ENCODE assay signal across 1 cellular context in genomic region chr15:67542462-67543347, GRCh38.
TF ChIP-seq lines count a peak whose summit lies in the region.

TSS of gene MAP2K5 (plus strand) at chr15:67542703. CDS start at chr15:67543336, 633 bp downstream.

TF ChIP-seq in HepG2, 621 proteins besides CTCF, POLR2A, EP300 and RAD21 (continued from another document and continues in another):
- TF ChIP-seq CHCHD3 (CRISPR knock-in tag; IDR thresholded peaks at IDR 0.05) (peak; percentile 61; the same call in 1 of the 2 replicates), FOSL2 (CRISPR knock-in tag; IDR thresholded peaks at IDR 0.05) (no peak), ARID4A (CRISPR knock-in tag; IDR thresholded peaks at IDR 0.05; ENCODE audit: borderline replicate concordance) (peak; percentile 82; the same call in 1 of the 2 replicates), CC2D1A (CRISPR knock-in tag; IDR thresholded peaks at IDR 0.05) (no peak), ZNF879 (CRISPR knock-in tag; IDR thresholded peaks at IDR 0.05) (0 out of 2 replicates have a peak, but pooled peaks have one; percentile 62), GPBP1L1 (CRISPR knock-in tag; IDR thresholded peaks at IDR 0.05) (no peak), ZNF543 (CRISPR knock-in tag; IDR thresholded peaks at IDR 0.05) (no peak), ZC3H4 (CRISPR knock-in tag; IDR thresholded peaks at IDR 0.05; ENCODE audit: borderline replicate concordance) (no peak), DNMT1 (CRISPR knock-in tag; IDR thresholded peaks at IDR 0.05) (no peak), JUN (CRISPR knock-in tag; IDR thresholded peaks at IDR 0.05) (no peak), ZNF34 (CRISPR knock-in tag; IDR thresholded peaks at IDR 0.05; ENCODE audit: borderline replicate concordance) (no peak), ZNF614 (CRISPR knock-in tag; IDR thresholded peaks at IDR 0.05; ENCODE audit: borderline replicate concordance) (no peak), ZNF234 (CRISPR knock-in tag; conservative IDR thresholded peaks at IDR 0.05) (no peak), ZNF10 (CRISPR knock-in tag; IDR thresholded peaks at IDR 0.05; ENCODE audit: borderline replicate concordance, low read depth) (no peak), MAZ (IDR thresholded peaks at IDR 0.05; ENCODE audit: borderline replicate concordance, low read depth, low read length) (peak; percentile 58; the same call in 1 of the 2 replicates), MAZ (CRISPR knock-in tag; IDR thresholded peaks at IDR 0.05; ENCODE audit: low read depth) (peak; percentile 60), FOXC1 (CRISPR knock-in tag; IDR thresholded peaks at IDR 0.05; ENCODE audit: borderline replicate concordance) (no peak; the same call in 1 of the 2 replicates), ZFY (CRISPR knock-in tag; IDR thresholded peaks at IDR 0.05) (peak; percentile 80), ZNF605 (CRISPR knock-in tag; IDR thresholded peaks at IDR 0.05) (no peak), ZNF263 (CRISPR knock-in tag; IDR thresholded peaks at IDR 0.05) (peak; percentile 38; the same call in 1 of the 2 replicates), ZNF792 (CRISPR knock-in tag; IDR thresholded peaks at IDR 0.05) (0 out of 2 replicates have a peak, but pooled peaks have one; percentile 18), CBX2 (IDR thresholded peaks at IDR 0.05; ENCODE audit: low read depth, low read length) (no peak), CBX2 (CRISPR knock-in tag; IDR thresholded peaks at IDR 0.05; ENCODE audit: low read depth) (no peak), ELF4 (CRISPR knock-in tag; IDR thresholded peaks at IDR 0.05; ENCODE audit: borderline replicate concordance) (no peak), GATA4 (IDR thresholded peaks at IDR 0.05; ENCODE audit: borderline replicate concordance, low read depth) (no peak; the same call in 1 of the 2 replicates), SMYD3 (CRISPR knock-in tag; IDR thresholded peaks at IDR 0.05) (no peak), SMAD1 (CRISPR knock-in tag; IDR thresholded peaks at IDR 0.05; ENCODE audit: borderline replicate concordance, low read depth) (0 out of 2 replicates have a peak, but pooled peaks have one; percentile 40), HNF1A (IDR thresholded peaks at IDR 0.05; ENCODE audit: low read depth) (no peak), HNF1A (CRISPR knock-in tag; IDR thresholded peaks at IDR 0.05; ENCODE audit: borderline replicate concordance) (no peak), THRA (CRISPR knock-in tag; IDR thresholded peaks at IDR 0.05; ENCODE audit: borderline replicate concordance) (no peak), ZNF567 (CRISPR knock-in tag; IDR thresholded peaks at IDR 0.05; ENCODE audit: borderline replicate concordance) (no peak), ARNT2 (CRISPR knock-in tag; IDR thresholded peaks at IDR 0.05; ENCODE audit: low read depth) (peak; percentile 44), E2F2 (CRISPR knock-in tag; IDR thresholded peaks at IDR 0.05; ENCODE audit: borderline replicate concordance) (no peak), ETV6 (CRISPR knock-in tag; conservative IDR thresholded peaks at IDR 0.05) (no peak), ZNF770 (CRISPR knock-in tag; IDR thresholded peaks at IDR 0.05) (no peak), ZNF777 (CRISPR knock-in tag; IDR thresholded peaks at IDR 0.05) (peak; percentile 69), MXI1 (IDR thresholded peaks at IDR 0.05; ENCODE audit: borderline replicate concordance, low read depth, low read length) (0 out of 3 replicates have a peak, but pooled peaks have one; percentile 39), BCLAF1 (IDR thresholded peaks at IDR 0.05) (no peak), ZNF414 (CRISPR knock-in tag; IDR thresholded peaks at IDR 0.05) (no peak), KLF11 (CRISPR knock-in tag; IDR thresholded peaks at IDR 0.05) (no peak), SP140L (CRISPR knock-in tag; IDR thresholded peaks at IDR 0.05; ENCODE audit: borderline replicate concordance) (no peak), ZNF580 (CRISPR knock-in tag; IDR thresholded peaks at IDR 0.05; ENCODE audit: borderline replicate concordance, low read depth) (no peak), KDM5B (CRISPR knock-in tag; IDR thresholded peaks at IDR 0.05; ENCODE audit: borderline replicate concordance) (no peak), MYNN (CRISPR knock-in tag; IDR thresholded peaks at IDR 0.05; ENCODE audit: low read depth) (no peak)
